In genomic region chr1:172135076-172135672, GRCh38 we compare ENCODE assay signal across 8 cellular contexts.
DNase-seq lines count a peak whose midpoint lies in the region; ATAC-seq, FAIRE-seq and TF ChIP-seq lines count a peak whose summit lies in the region.

No MANE protein-coding gene starts in this region.

- no peak overlapping the region for H3K27ac ChIP-seq in astrocyte (ENCODE audit: low read depth, low read length)
- no peak overlapping the region for H3K27ac ChIP-seq in mesendoderm (ENCODE audit: low read depth, low read length)

- no peaks in the 10 kb centered on the region for H4K20me1 ChIP-seq in astrocyte (ENCODE audit: insufficient read depth, low read length)

- peaks cover 23% of the 10 kb centered on the region for H3K4me1 Mint-ChIP-seq in astrocyte (ENCODE audit: low read depth, unreplicated experiment)
- peaks cover 20% of the 10 kb centered on the region for H3K4me1 Mint-ChIP-seq in activated CD8-positive, alpha-beta memory T cell treated with anti-CD3 and anti-CD28 coated beads, Interleukin-2, amount 10 ng/mL, durations not matched to agents 7 days and 5 days
- peaks cover 19% of the 10 kb centered on the region for H3K4me1 Mint-ChIP-seq in activated T-helper 1 cell treated with anti-CD3 and anti-CD28 coated beads, Interleukin-12 subunit alpha, Interleukin-12 subunit beta, Interleukin-2, Interleukin-4 antibody, amounts not matched to agents 30 ng/mL and 10 ng/mL and 1 ng/mL, durations not matched to agents 14 hours and 24 hours and 36 hours (ENCODE audit: low read depth)

- ATAC-seq in HG03378 (IDR thresholded peaks at IDR 0.05; ENCODE audit: unreplicated experiment) = peak; percentile 54
- ATAC-seq in GM21515 (IDR thresholded peaks at IDR 0.05; ENCODE audit: unreplicated experiment) = no peak
- ATAC-seq in activated CD8-positive, alpha-beta memory T cell treated with anti-CD3 and anti-CD28 coated beads, Interleukin-2, amount 10 ng/mL, durations not matched to agents 7 days and 5 days = no peak

- DNase-seq in GM06990 (ENCODE audit: extremely low read depth, insufficient read length) (no peak), astrocyte (ENCODE audit: low read depth) (no peak), mesendoderm (peak; percentile 54), G401 (ENCODE audit: low spot score) (no peak)
- no peak for DNase-seq in activated CD8-positive, alpha-beta memory T cell treated with anti-CD3 and anti-CD28 coated beads, Interleukin-2, amount 10 ng/mL, durations not matched to agents 7 days and 5 days
- DNase-seq in activated T-helper 1 cell treated with anti-CD3 and anti-CD28 coated beads, Interleukin-12 subunit alpha, Interleukin-12 subunit beta, Interleukin-2, Interleukin-4 antibody, amounts not matched to agents 30 ng/mL and 10 ng/mL and 1 ng/mL, durations not matched to agents 14 hours and 24 hours and 36 hours (ENCODE audit: low spot score) = no peak

- H2BK5ac ChIP-seq in mesendoderm (ENCODE audit: low read length) = no peak overlapping the region

- no peaks in the 10 kb centered on the region for H3K36me3 Mint-ChIP-seq in astrocyte (ENCODE audit: low read depth, unreplicated experiment)
- peaks cover 8% of the 10 kb centered on the region for H3K36me3 Mint-ChIP-seq in activated CD8-positive, alpha-beta memory T cell treated with anti-CD3 and anti-CD28 coated beads, Interleukin-2, amount 10 ng/mL, durations not matched to agents 7 days and 5 days
- H3K36me3 Mint-ChIP-seq in activated T-helper 1 cell treated with anti-CD3 and anti-CD28 coated beads, Interleukin-12 subunit alpha, Interleukin-12 subunit beta, Interleukin-2, Interleukin-4 antibody, amounts not matched to agents 30 ng/mL and 10 ng/mL and 1 ng/mL, durations not matched to agents 14 hours and 24 hours and 36 hours (ENCODE audit: low read depth) = peaks cover 8% of the 10 kb centered on the region

- no peak overlapping the region for H2AK5ac ChIP-seq in mesendoderm (ENCODE audit: low read length)

- H3K4me3 Mint-ChIP-seq in astrocyte (ENCODE audit: unreplicated experiment) = no peak overlapping the region
- H3K4me3 Mint-ChIP-seq in activated CD8-positive, alpha-beta memory T cell treated with anti-CD3 and anti-CD28 coated beads, Interleukin-2, amount 10 ng/mL, durations not matched to agents 7 days and 5 days = no peak overlapping the region
- no peak overlapping the region for H3K4me3 Mint-ChIP-seq in activated T-helper 1 cell treated with anti-CD3 and anti-CD28 coated beads, Interleukin-12 subunit alpha, Interleukin-12 subunit beta, Interleukin-2, Interleukin-4 antibody, amounts not matched to agents 30 ng/mL and 10 ng/mL and 1 ng/mL, durations not matched to agents 14 hours and 24 hours and 36 hours

- H2AFZ ChIP-seq in astrocyte (ENCODE audit: low read depth, low read length) = no peak overlapping the region

- H3K9me3 ChIP-seq in astrocyte (ENCODE audit: insufficient read depth, low read depth, low read length) = no peaks in the 10 kb centered on the region

- peaks cover 5% of the 10 kb centered on the region for H3K4me1 ChIP-seq in astrocyte (ENCODE audit: insufficient read depth, low read length)
- H3K4me1 ChIP-seq in mesendoderm (ENCODE audit: control insufficient read depth, low read depth, low read length) = no peaks in the 10 kb centered on the region

- no peak overlapping the region for H4K5ac ChIP-seq in mesendoderm (ENCODE audit: low read length)

- H3K9ac ChIP-seq in astrocyte (ENCODE audit: low read length) (no peak overlapping the region), mesendoderm (ENCODE audit: low read length) (no peak overlapping the region)

- no peak overlapping the region for H3K56ac ChIP-seq in mesendoderm (ENCODE audit: low read length)

- no peaks in the 10 kb centered on the region for H3K36me3 ChIP-seq in GM06990 (ENCODE audit: control insufficient read depth, insufficient read depth, low read length)
- no peaks in the 10 kb centered on the region for H3K36me3 ChIP-seq in astrocyte (ENCODE audit: insufficient read depth, low read length)
- H3K36me3 ChIP-seq in mesendoderm (ENCODE audit: control insufficient read depth, insufficient read depth, low read length) = no peaks in the 10 kb centered on the region

- peak overlapping the region; percentile 77 for H3K27ac Mint-ChIP-seq in astrocyte (ENCODE audit: unreplicated experiment)
- H3K27ac Mint-ChIP-seq in activated CD8-positive, alpha-beta memory T cell treated with anti-CD3 and anti-CD28 coated beads, Interleukin-2, amount 10 ng/mL, durations not matched to agents 7 days and 5 days = no peak overlapping the region
- H3K27ac Mint-ChIP-seq in activated T-helper 1 cell treated with anti-CD3 and anti-CD28 coated beads, Interleukin-12 subunit alpha, Interleukin-12 subunit beta, Interleukin-2, Interleukin-4 antibody, amounts not matched to agents 30 ng/mL and 10 ng/mL and 1 ng/mL, durations not matched to agents 14 hours and 24 hours and 36 hours = no peak overlapping the region

- peak; percentile 49 for FAIRE-seq in astrocyte (lab: Jason Lieb, UNC)

- H2BK15ac ChIP-seq in mesendoderm (replicated peaks; ENCODE audit: low read depth) = no peak overlapping the region

- no peaks in the 10 kb centered on the region for H3K27me3 Mint-ChIP-seq in astrocyte (ENCODE audit: low read depth, unreplicated experiment)
- no peaks in the 10 kb centered on the region for H3K27me3 Mint-ChIP-seq in activated CD8-positive, alpha-beta memory T cell treated with anti-CD3 and anti-CD28 coated beads, Interleukin-2, amount 10 ng/mL, durations not matched to agents 7 days and 5 days
- no peaks in the 10 kb centered on the region for H3K27me3 Mint-ChIP-seq in activated T-helper 1 cell treated with anti-CD3 and anti-CD28 coated beads, Interleukin-12 subunit alpha, Interleukin-12 subunit beta, Interleukin-2, Interleukin-4 antibody, amounts not matched to agents 30 ng/mL and 10 ng/mL and 1 ng/mL, durations not matched to agents 14 hours and 24 hours and 36 hours (ENCODE audit: insufficient read depth)

- WGBS in mesendoderm (ENCODE audit: extremely low coverage, insufficient coverage, low lambda C conversion rate) = no CpG with 5 or more reads among the region's 2 CpGs

- TF ChIP-seq CTCF in GM06990 (IDR thresholded peaks at IDR 0.05; ENCODE audit: insufficient read depth, low read length, poor library complexity, severe bottlenecking) (peak; percentile 72), astrocyte (IDR thresholded peaks at IDR 0.05; ENCODE audit: insufficient read depth, low read depth, low read length) (peak; percentile 22)

- CTCF ChIA-PET in activated CD8-positive, alpha-beta memory T cell treated with anti-CD3 and anti-CD28 coated beads, Interleukin-2, amount 10 ng/mL, durations not matched to agents 7 days and 5 days (lab: Charles Lee) = interaction anchor here (0.8 to 1.7 kb wide), 3 partner anchors 8 to 246 kb away, joined by 3 to 5 read pairs (median 3); no protein-coding TSS in a partner anchor

- no peak overlapping the region for H3K4ac ChIP-seq in mesendoderm (ENCODE audit: low read depth, low read length)

- H3K79me1 ChIP-seq in mesendoderm (ENCODE audit: low read length) = no peaks in the 10 kb centered on the region

- no peaks in the 10 kb centered on the region for H3K79me2 ChIP-seq in astrocyte (ENCODE audit: insufficient read depth, low read length)
- H3K79me2 ChIP-seq in mesendoderm (ENCODE audit: control insufficient read depth, insufficient read depth, low read length) = no peaks in the 10 kb centered on the region

- in situ Hi-C loops in G401 (cut with HindIII; ENCODE audit: low sequenced_read_pairs) = no loop called here

- no peaks in the 10 kb centered on the region for H3K27me3 ChIP-seq in GM06990 (replicated peaks; ENCODE audit: control insufficient read depth, insufficient read depth, low read length)
- no peaks in the 10 kb centered on the region for H3K27me3 ChIP-seq in astrocyte (ENCODE audit: insufficient read depth, low read length)
- H3K27me3 ChIP-seq in mesendoderm (ENCODE audit: insufficient read depth, low read length, poor library complexity) = no peaks in the 10 kb centered on the region

- H3K4me2 ChIP-seq in astrocyte (ENCODE audit: low read length) (no peak overlapping the region), mesendoderm (ENCODE audit: low read length) (no peak overlapping the region)

- intact Hi-C loops in activated T-helper 1 cell treated with anti-CD3 and anti-CD28 coated beads, Interleukin-12 subunit alpha, Interleukin-12 subunit beta, Interleukin-2, Interleukin-4 antibody, amounts not matched to agents 30 ng/mL and 10 ng/mL and 1 ng/mL, durations not matched to agents 14 hours and 24 hours and 36 hours (cut with micrococcal nuclease) = loop anchor here (1.0 to 5.0 kb wide), 2 partner anchors 47 to 264 kb away; no protein-coding TSS in a partner anchor

- no peak overlapping the region for H3K23ac ChIP-seq in mesendoderm (ENCODE audit: low read length)

- H3K4me3 ChIP-seq in GM06990 (replicated peaks; ENCODE audit: low read depth, low read length) (no peak overlapping the region), astrocyte (ENCODE audit: insufficient read depth, low read depth, low read length) (no peak overlapping the region), mesendoderm (ENCODE audit: low read length) (no peak overlapping the region)

- no peak overlapping the region for H4K8ac ChIP-seq in mesendoderm (ENCODE audit: low read depth, low read length)

- H3K18ac ChIP-seq in mesendoderm (ENCODE audit: low read length) = no peak overlapping the region

- no peak overlapping the region for H2BK120ac ChIP-seq in mesendoderm (ENCODE audit: low read depth, low read length)

- no peaks in the 10 kb centered on the region for H3K9me3 Mint-ChIP-seq in astrocyte (ENCODE audit: unreplicated experiment)
- no peaks in the 10 kb centered on the region for H3K9me3 Mint-ChIP-seq in activated CD8-positive, alpha-beta memory T cell treated with anti-CD3 and anti-CD28 coated beads, Interleukin-2, amount 10 ng/mL, durations not matched to agents 7 days and 5 days (ENCODE audit: low read depth)
- H3K9me3 Mint-ChIP-seq in activated T-helper 1 cell treated with anti-CD3 and anti-CD28 coated beads, Interleukin-12 subunit alpha, Interleukin-12 subunit beta, Interleukin-2, Interleukin-4 antibody, amounts not matched to agents 30 ng/mL and 10 ng/mL and 1 ng/mL, durations not matched to agents 14 hours and 24 hours and 36 hours = peaks cover 5% of the 10 kb centered on the region
